Comparison of ENCODE assay signal across 13 cellular contexts in genomic region chr4:73721419-73721818, GRCh38. TPM values are rescaled to one million over a fixed set of nuclear protein-coding genes. Genes with fewer than 3 reads are reported as not detected.
DNase-seq lines count a peak whose midpoint lies in the region; ATAC-seq and TF ChIP-seq lines count a peak whose summit lies in the region.
"Had no signal": no experiment of that assay in that cellular context is flagged by ENCODE, and none has a peak within 500 bp of the region (broad histone marks: within the 10 kb centered on the region; RNA-seq: fewer than 3 reads in every experiment).

No MANE protein-coding gene starts in this region.

- peaks cover 0 to 29% of the 10 kb centered on the region in 2 experiments; a peak in 2 of 4 replicates for H3K4me1 ChIP-seq in SK-N-SH (ENCODE audit: control insufficient read depth in 1 of 2, insufficient read depth in 2 of 2, low read depth in 1 of 2, low read length in 1 of 2)
- H3K4me1 ChIP-seq in smooth muscle cell (ENCODE audit: low read depth) = peaks cover 9% of the 10 kb centered on the region

- H2AFZ ChIP-seq in SK-N-SH (ENCODE audit: low read depth) (no peak overlapping the region), smooth muscle cell (ENCODE audit: low read depth) (no peak overlapping the region)

- H3K9ac ChIP-seq in SK-N-SH (peak overlapping the region; percentile 51; the same call in 1 of the 2 replicates), smooth muscle cell (ENCODE audit: low read depth) (no peak overlapping the region)

- POLR2A ChIA-PET in SK-N-SH (lab: Yijun Ruan, JAX) = no interaction called here

- H3K79me2 ChIP-seq in SK-N-SH (ENCODE audit: insufficient read depth) (no peaks in the 10 kb centered on the region), smooth muscle cell (ENCODE audit: low read depth) (no peaks in the 10 kb centered on the region)

- DNase-seq in SK-N-SH (no peak), SIG-M5 (lab: John Stamatoyannopoulos, UW) (peak; percentile 0), fibroblast of gingiva (ENCODE audit: low read depth) (peak; percentile 87), smooth muscle cell (lab: John Stamatoyannopoulos, UW; ENCODE audit: unreplicated experiment) (no peak), NCI-H146 treated with DMSO at 0.1 percent for 48 hours (lab: John Stamatoyannopoulos, UW; ENCODE audit: unreplicated experiment) (no peak), activated T-cell treated with anti-CD3 and anti-CD28 coated beads for 4 hours (no peak)
- DNase-seq: 8988T; activated naive CD4-positive, alpha-beta T cell treated with anti-CD3 and anti-CD28 coated beads, Interleukin-2, amount 10 ng/mL, durations not matched to agents 7 days and 5 days; GOT3; NCI-H187; upper lobe of left lung had no signal

- H4K20me1 ChIP-seq in SK-N-SH (ENCODE audit: insufficient read depth) (no peaks in the 10 kb centered on the region), smooth muscle cell (ENCODE audit: low read depth) (no peaks in the 10 kb centered on the region)

- TF ChIP-seq CTCF in SK-N-SH (IDR thresholded peaks at IDR 0.05) = no peak
- no peak for TF ChIP-seq CTCF in smooth muscle cell (IDR thresholded peaks at IDR 0.05; ENCODE audit: borderline replicate concordance, insufficient read depth, poor library complexity, severe bottlenecking)

- no peaks in the 10 kb centered on the region for H3K9me3 ChIP-seq in SK-N-SH
- H3K9me3 ChIP-seq in smooth muscle cell (replicated peaks; ENCODE audit: low read depth) = no peaks in the 10 kb centered on the region
- H3K9me3 ChIP-seq: upper lobe of left lung had no signal

- 25% methylated on average over 1 of the region's 1 CpG for WGBS in SK-N-SH (ENCODE audit: low lambda C conversion rate)
- WGBS in smooth muscle cell (ENCODE audit: low lambda C conversion rate) = 80% methylated on average over 1 of the region's 1 CpG

- H3K4me2 ChIP-seq in SK-N-SH = peak overlapping the region; percentile 59
- H3K4me2 ChIP-seq in smooth muscle cell = no peak overlapping the region

- H3K9me2 ChIP-seq in SK-N-SH = no peaks in the 10 kb centered on the region

- H3F3A ChIP-seq in SK-N-SH (replicated peaks; ENCODE audit: insufficient read depth) = peaks cover 42% of the 10 kb centered on the region
- H3F3A ChIP-seq in smooth muscle cell (ENCODE audit: low read depth) = peaks cover 4% of the 10 kb centered on the region

- no peak overlapping the region for H3K4me3 ChIP-seq in SK-N-SH (ENCODE audit: low read depth in 2 of 2, low read length in 1 of 2)
- no peak overlapping the region for H3K4me3 ChIP-seq in smooth muscle cell
- H3K4me3 ChIP-seq: upper lobe of left lung had no signal

- no peak for TF ChIP-seq EP300 in SK-N-SH (IDR thresholded peaks at IDR 0.05; ENCODE audit: borderline replicate concordance in 1 of 2, low read depth in 1 of 2, low read length in 1 of 2)

- H3K27me3 ChIP-seq in SK-N-SH (ENCODE audit: insufficient read depth) (no peaks in the 10 kb centered on the region), smooth muscle cell (ENCODE audit: low read depth) (no peaks in the 10 kb centered on the region)
- H3K27me3 ChIP-seq: upper lobe of left lung had no signal

- CTCF ChIA-PET in SK-N-SH (lab: Yijun Ruan, JAX) = no interaction called here

- H3K27ac ChIP-seq in SK-N-SH (ENCODE audit: low read depth in 2 of 2, low read length in 1 of 2) (peak overlapping the region in 1 of 2 experiments; percentile 87; a peak in 2 of 4 replicates), smooth muscle cell (ENCODE audit: low read depth) (peak overlapping the region; percentile 9)

- no peak; the same call in 2 of the 3 replicates for ATAC-seq in SK-N-SH treated with all-trans-retinoic acid at 6 μM for 48 hours
- ATAC-seq in GM21515 (IDR thresholded peaks at IDR 0.05; ENCODE audit: unreplicated experiment) = no peak

- H3K36me3 ChIP-seq in SK-N-SH (replicated peaks in 1 of 2; ENCODE audit: control insufficient read depth in 1 of 2, insufficient read depth in 2 of 2, low read length in 1 of 2) (no peaks in the 10 kb centered on the region), smooth muscle cell (ENCODE audit: low read depth) (no peaks in the 10 kb centered on the region)
- H3K36me3 ChIP-seq: upper lobe of left lung had no signal

- no peak for TF ChIP-seq RAD21 in SK-N-SH (IDR thresholded peaks at IDR 0.05; ENCODE audit: low read length)

TF ChIP-seq in SK-N-SH, 30 proteins besides CTCF, POLR2A, EP300 and RAD21:
- TF ChIP-seq MAX (IDR thresholded peaks at IDR 0.05; ENCODE audit: low read depth) (no peak), MEF2A (IDR thresholded peaks at IDR 0.05; ENCODE audit: borderline replicate concordance, low read depth) (no peak), RFX5 (IDR thresholded peaks at IDR 0.05; ENCODE audit: low read length) (no peak), IRF3 (IDR thresholded peaks at IDR 0.05; ENCODE audit: low read depth, low read length) (no peak)

TF ChIP-seq in SK-N-SH treated with all-trans-retinoic acid at 6 μM for 48 hours, 23 proteins besides CTCF, POLR2A, EP300 and RAD21:
- no peak for TF ChIP-seq ZNF70 (CRISPR knock-in tag; IDR thresholded peaks at IDR 0.05)
- TF ChIP-seq ESRRG (CRISPR knock-in tag; IDR thresholded peaks at IDR 0.05) = no peak
- TF ChIP-seq PPARA (CRISPR knock-in tag; IDR thresholded peaks at IDR 0.05; ENCODE audit: borderline replicate concordance) = no peak
- no peak for TF ChIP-seq RARB (CRISPR knock-in tag; IDR thresholded peaks at IDR 0.05)

RNA-seq across cellular contexts. Expression of gene CXCL8, which starts 18.9 kb away (rescaled TPM):
- polyA plus RNA-seq in SK-N-SH (2012; rRNA removed) = 6.0 and 7.7 TPM in 2 replicates
- polyA plus RNA-seq in SK-N-SH (2012; cell fraction: cytosol; rRNA removed) = 6.9 and 7.8 TPM in 2 replicates
- polyA plus RNA-seq in SK-N-SH (2012; cell fraction: nucleus; rRNA removed) = 5.1 and 15.7 TPM in 2 replicates
- total RNA-seq in smooth muscle cell = 28.7 and 37.9 TPM in 2 replicates
- 8.7 and 10.2 TPM in 2 replicates for polyA plus RNA-seq in smooth muscle cell

Comparison
In these comparisons a context has a peak if more than half of its experiments do, and no peak if none do; other contexts are left out.
1. DNase-seq: peak in SIG-M5 (single experiment) and fibroblast of gingiva (single experiment); none in SK-N-SH (single experiment), smooth muscle cell (single experiment), NCI-H146 treated with DMSO at 0.1 percent for 48 hours (single experiment) and activated T-cell treated with anti-CD3 and anti-CD28 coated beads for 4 hours (single experiment).